ENCODE assay signal across 2 cellular contexts in the genomic region with DNA sequence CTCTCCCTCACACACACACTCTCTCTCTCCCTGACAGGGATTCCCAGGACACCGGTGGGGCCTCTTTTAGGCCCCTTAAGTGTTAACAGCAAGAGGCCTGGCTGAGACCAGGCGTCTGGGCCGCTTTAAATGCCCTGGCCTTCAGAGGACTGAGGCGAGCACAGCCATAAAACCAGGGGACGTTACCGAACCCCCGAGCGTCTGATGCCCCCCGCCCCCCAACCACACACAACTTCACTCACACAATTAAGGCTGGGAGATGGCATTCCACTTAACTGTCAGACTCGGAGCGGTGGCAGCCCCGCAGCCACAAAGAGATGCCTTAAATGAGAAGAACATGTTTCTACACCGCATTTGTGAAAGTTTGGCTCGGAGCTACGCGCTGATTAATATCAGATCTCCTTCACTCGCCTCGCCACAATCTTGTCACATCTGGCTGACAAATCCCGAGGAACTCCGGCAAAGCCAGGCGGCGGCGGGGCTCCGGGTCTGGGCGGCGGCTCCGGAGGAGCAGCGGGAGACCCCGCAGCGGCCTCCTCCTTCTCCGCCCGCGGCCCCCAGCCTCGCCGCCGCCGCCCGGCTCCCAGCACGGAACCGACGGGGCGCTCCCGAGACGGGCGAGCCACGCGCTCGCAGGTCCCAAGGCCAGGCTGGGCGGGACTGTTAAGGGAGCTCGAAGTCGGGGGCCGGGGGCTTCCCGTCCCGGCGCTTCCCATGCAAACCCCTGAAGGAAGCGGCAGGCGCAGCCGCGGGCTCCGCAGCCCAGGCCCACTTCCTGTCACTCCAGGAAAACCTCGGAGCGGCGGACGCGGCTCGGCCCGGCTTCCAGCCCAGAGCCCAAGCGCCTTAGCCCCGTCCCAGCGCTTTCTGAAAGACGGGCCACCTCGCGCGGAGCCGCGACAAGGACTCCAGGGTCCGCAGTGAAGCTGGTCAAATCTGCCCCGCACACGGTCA.
TF ChIP-seq lines count a peak whose summit lies in the region.

No MANE protein-coding gene starts in this region.

TF ChIP-seq in liver, 16 proteins besides CTCF, POLR2A, EP300 and RAD21:
- TF ChIP-seq, protein P1, sequence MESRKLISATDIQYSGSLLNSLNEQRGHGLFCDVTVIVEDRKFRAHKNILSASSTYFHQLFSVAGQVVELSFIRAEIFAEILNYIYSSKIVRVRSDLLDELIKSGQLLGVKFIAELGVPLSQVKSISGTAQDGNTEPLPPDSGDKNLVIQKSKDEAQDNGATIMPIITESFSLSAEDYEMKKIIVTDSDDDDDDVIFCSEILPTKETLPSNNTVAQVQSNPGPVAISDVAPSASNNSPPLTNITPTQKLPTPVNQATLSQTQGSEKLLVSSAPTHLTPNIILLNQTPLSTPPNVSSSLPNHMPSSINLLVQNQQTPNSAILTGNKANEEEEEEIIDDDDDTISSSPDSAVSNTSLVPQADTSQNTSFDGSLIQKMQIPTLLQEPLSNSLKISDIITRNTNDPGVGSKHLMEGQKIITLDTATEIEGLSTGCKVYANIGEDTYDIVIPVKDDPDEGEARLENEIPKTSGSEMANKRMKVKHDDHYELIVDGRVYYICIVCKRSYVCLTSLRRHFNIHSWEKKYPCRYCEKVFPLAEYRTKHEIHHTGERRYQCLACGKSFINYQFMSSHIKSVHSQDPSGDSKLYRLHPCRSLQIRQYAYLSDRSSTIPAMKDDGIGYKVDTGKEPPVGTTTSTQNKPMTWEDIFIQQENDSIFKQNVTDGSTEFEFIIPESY (IDR thresholded peaks at IDR 0.05), result no peak
- TF ChIP-seq, protein P2, sequence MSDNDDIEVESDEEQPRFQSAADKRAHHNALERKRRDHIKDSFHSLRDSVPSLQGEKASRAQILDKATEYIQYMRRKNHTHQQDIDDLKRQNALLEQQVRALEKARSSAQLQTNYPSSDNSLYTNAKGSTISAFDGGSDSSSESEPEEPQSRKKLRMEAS (IDR thresholded peaks at IDR 0.05), result no peak
- TF ChIP-seq, protein P3, sequence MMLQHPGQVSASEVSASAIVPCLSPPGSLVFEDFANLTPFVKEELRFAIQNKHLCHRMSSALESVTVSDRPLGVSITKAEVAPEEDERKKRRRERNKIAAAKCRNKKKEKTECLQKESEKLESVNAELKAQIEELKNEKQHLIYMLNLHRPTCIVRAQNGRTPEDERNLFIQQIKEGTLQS (IDR thresholded peaks at IDR 0.05), result no peak
- no peak for TF ChIP-seq RXRA (IDR thresholded peaks at IDR 0.05)

TF ChIP-seq in HepG2, 621 proteins besides CTCF, POLR2A, EP300 and RAD21 (continued from another document):
- TF ChIP-seq, protein P4, sequence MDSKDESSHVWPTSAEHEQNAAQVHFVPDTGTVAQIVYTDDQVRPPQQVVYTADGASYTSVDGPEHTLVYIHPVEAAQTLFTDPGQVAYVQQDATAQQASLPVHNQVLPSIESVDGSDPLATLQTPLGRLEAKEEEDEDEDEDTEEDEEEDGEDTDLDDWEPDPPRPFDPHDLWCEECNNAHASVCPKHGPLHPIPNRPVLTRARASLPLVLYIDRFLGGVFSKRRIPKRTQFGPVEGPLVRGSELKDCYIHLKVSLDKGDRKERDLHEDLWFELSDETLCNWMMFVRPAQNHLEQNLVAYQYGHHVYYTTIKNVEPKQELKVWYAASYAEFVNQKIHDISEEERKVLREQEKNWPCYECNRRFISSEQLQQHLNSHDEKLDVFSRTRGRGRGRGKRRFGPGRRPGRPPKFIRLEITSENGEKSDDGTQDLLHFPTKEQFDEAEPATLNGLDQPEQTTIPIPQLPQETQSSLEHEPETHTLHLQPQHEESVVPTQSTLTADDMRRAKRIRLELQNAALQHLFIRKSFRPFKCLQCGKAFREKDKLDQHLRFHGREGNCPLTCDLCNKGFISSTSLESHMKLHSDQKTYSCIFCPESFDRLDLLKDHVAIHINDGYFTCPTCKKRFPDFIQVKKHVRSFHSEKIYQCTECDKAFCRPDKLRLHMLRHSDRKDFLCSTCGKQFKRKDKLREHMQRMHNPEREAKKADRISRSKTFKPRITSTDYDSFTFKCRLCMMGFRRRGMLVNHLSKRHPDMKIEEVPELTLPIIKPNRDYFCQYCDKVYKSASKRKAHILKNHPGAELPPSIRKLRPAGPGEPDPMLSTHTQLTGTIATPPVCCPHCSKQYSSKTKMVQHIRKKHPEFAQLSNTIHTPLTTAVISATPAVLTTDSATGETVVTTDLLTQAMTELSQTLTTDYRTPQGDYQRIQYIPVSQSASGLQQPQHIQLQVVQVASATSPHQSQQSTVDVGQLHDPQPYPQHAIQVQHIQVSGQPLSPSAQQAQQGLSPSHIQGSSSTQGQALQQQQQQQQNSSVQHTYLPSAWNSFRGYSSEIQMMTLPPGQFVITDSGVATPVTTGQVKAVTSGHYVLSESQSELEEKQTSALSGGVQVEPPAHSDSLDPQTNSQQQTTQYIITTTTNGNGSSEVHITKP (CRISPR knock-in tag; IDR thresholded peaks at IDR 0.05; ENCODE audit: low read depth), result no peak
- TF ChIP-seq, protein P5, sequence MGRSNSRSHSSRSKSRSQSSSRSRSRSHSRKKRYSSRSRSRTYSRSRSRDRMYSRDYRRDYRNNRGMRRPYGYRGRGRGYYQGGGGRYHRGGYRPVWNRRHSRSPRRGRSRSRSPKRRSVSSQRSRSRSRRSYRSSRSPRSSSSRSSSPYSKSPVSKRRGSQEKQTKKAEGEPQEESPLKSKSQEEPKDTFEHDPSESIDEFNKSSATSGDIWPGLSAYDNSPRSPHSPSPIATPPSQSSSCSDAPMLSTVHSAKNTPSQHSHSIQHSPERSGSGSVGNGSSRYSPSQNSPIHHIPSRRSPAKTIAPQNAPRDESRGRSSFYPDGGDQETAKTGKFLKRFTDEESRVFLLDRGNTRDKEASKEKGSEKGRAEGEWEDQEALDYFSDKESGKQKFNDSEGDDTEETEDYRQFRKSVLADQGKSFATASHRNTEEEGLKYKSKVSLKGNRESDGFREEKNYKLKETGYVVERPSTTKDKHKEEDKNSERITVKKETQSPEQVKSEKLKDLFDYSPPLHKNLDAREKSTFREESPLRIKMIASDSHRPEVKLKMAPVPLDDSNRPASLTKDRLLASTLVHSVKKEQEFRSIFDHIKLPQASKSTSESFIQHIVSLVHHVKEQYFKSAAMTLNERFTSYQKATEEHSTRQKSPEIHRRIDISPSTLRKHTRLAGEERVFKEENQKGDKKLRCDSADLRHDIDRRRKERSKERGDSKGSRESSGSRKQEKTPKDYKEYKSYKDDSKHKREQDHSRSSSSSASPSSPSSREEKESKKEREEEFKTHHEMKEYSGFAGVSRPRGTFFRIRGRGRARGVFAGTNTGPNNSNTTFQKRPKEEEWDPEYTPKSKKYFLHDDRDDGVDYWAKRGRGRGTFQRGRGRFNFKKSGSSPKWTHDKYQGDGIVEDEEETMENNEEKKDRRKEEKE (IDR thresholded peaks at IDR 0.05), result no peak
- TF ChIP-seq ZFP82 (CRISPR knock-in tag; IDR thresholded peaks at IDR 0.05; ENCODE audit: borderline replicate concordance) (no peak), MEF2D (CRISPR knock-in tag; IDR thresholded peaks at IDR 0.05) (no peak)
- TF ChIP-seq, protein P6, sequence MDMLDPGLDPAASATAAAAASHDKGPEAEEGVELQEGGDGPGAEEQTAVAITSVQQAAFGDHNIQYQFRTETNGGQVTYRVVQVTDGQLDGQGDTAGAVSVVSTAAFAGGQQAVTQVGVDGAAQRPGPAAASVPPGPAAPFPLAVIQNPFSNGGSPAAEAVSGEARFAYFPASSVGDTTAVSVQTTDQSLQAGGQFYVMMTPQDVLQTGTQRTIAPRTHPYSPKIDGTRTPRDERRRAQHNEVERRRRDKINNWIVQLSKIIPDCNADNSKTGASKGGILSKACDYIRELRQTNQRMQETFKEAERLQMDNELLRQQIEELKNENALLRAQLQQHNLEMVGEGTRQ (IDR thresholded peaks at IDR 0.05; ENCODE audit: low read depth, low read length), result no peak
- TF ChIP-seq, protein P6 (CRISPR knock-in tag; IDR thresholded peaks at IDR 0.05; ENCODE audit: borderline replicate concordance), result no peak
TF ChIP-seq in HepG2: peak in this region for 0.
